Comparison of ENCODE assay signal across 9 cellular contexts in genomic region chrY:14340459-14341146, GRCh38.
DNase-seq lines count a peak whose midpoint lies in the region; ATAC-seq and TF ChIP-seq lines count a peak whose summit lies in the region.
"Had no signal": no experiment of that assay in that cellular context is flagged by ENCODE, and none has a peak within 500 bp of the region (broad histone marks: within the 10 kb centered on the region; RNA-seq: fewer than 3 reads in every experiment).

No MANE protein-coding gene starts in this region.

- H4K20me1 ChIP-seq in OCI-LY7 (ENCODE audit: insufficient read depth, low read length) = no peaks in the 10 kb centered on the region

- TF ChIP-seq CTCF in CD8-positive, alpha-beta T cell (IDR thresholded peaks at IDR 0.05) = no peak
- no peak for TF ChIP-seq CTCF in HFF-Myc (IDR thresholded peaks at IDR 0.05; ENCODE audit: low read depth, low read length, missing control alignments)
- no peak for TF ChIP-seq CTCF in OCI-LY7 (conservative IDR thresholded peaks at IDR 0.05; ENCODE audit: low read length)
- TF ChIP-seq CTCF in Caco-2 (IDR thresholded peaks at IDR 0.05; ENCODE audit: insufficient read depth in 1 of 2, low read depth in 1 of 2, low read length in 1 of 2, severe bottlenecking in 1 of 2, unreplicated experiment in 1 of 2) = no peak
- no peak for TF ChIP-seq CTCF in dorsolateral prefrontal cortex (IDR thresholded peaks at IDR 0.05 in 54 of 56, conservative IDR thresholded peaks at IDR 0.05 in 2 of 56; ENCODE audit: low read depth in 1 of 56, partially characterized antibody in 56 of 56)

- POLR2A ChIA-PET in CD8-positive, alpha-beta T cell (lab: Charles Lee) = no interaction called here
- POLR2A ChIA-PET in OCI-LY7 (lab: Charles Lee) = no interaction called here
- POLR2A ChIA-PET in Caco-2 (lab: Charles Lee) = no interaction called here

- H3K36me3 ChIP-seq in CD8-positive, alpha-beta T cell (ENCODE audit: insufficient read depth, low read length) = no peaks in the 10 kb centered on the region
- no peaks in the 10 kb centered on the region for H3K36me3 ChIP-seq in OCI-LY7 (ENCODE audit: insufficient read depth, low read length)
- no peaks in the 10 kb centered on the region for H3K36me3 ChIP-seq in Caco-2 (ENCODE audit: control insufficient read depth, insufficient read depth, low read length)
- H3K36me3 ChIP-seq: left lung had no signal

- peak overlapping the region; percentile 64; the same call in 1 of the 2 replicates for H2AFZ ChIP-seq in OCI-LY7 (ENCODE audit: low read length)

- H3K27ac Mint-ChIP-seq in CD8-positive, alpha-beta T cell = peak overlapping the region; percentile 88
- H3K27ac Mint-ChIP-seq in Caco-2 (ENCODE audit: unreplicated experiment) = no peak overlapping the region

- peak overlapping the region; percentile 52 for H3K4me3 Mint-ChIP-seq in CD8-positive, alpha-beta T cell
- no peak overlapping the region for H3K4me3 Mint-ChIP-seq in Caco-2 (ENCODE audit: unreplicated experiment)

- H3K27me3 Mint-ChIP-seq in CD8-positive, alpha-beta T cell (ENCODE audit: low read depth) = no peaks in the 10 kb centered on the region
- no peaks in the 10 kb centered on the region for H3K27me3 Mint-ChIP-seq in Caco-2 (ENCODE audit: insufficient read depth, unreplicated experiment)

- ATAC-seq in CD8-positive, alpha-beta T cell = peak; percentile 67
- ATAC-seq in GM19328 (IDR thresholded peaks at IDR 0.05; ENCODE audit: unreplicated experiment) = no peak
- ATAC-seq: left lung had no signal

- peaks cover 34% of the 10 kb centered on the region for H3K4me1 Mint-ChIP-seq in CD8-positive, alpha-beta T cell (ENCODE audit: low read depth)
- no peaks in the 10 kb centered on the region for H3K4me1 Mint-ChIP-seq in Caco-2 (ENCODE audit: low read depth, unreplicated experiment)

- H3K9me3 ChIP-seq in CD8-positive, alpha-beta T cell (ENCODE audit: low read length) = no peaks in the 10 kb centered on the region
- no peaks in the 10 kb centered on the region for H3K9me3 ChIP-seq in OCI-LY7 (ENCODE audit: low read length)
- no peaks in the 10 kb centered on the region for H3K9me3 ChIP-seq in Caco-2
- H3K9me3 ChIP-seq: left lung had no signal

- no peaks in the 10 kb centered on the region for H3K27me3 ChIP-seq in CD8-positive, alpha-beta T cell (ENCODE audit: insufficient read depth, low read length)
- H3K27me3 ChIP-seq in Caco-2 (replicated peaks; ENCODE audit: control insufficient read depth, insufficient read depth, low read length) = no peaks in the 10 kb centered on the region
- H3K27me3 ChIP-seq in dorsolateral prefrontal cortex = no peaks in the 10 kb centered on the region
- H3K27me3 ChIP-seq: left lung had no signal

- H3K9me3 Mint-ChIP-seq in CD8-positive, alpha-beta T cell = no peaks in the 10 kb centered on the region
- H3K9me3 Mint-ChIP-seq in Caco-2 (ENCODE audit: unreplicated experiment) = no peaks in the 10 kb centered on the region

- H3K4me3 ChIP-seq in CD8-positive, alpha-beta T cell (ENCODE audit: low read depth, low read length) = peak overlapping the region; percentile 7
- H3K4me3 ChIP-seq in HFF-Myc (replicated peaks; ENCODE audit: low read depth, low read length) = no peak overlapping the region
- H3K4me3 ChIP-seq in OCI-LY7 (ENCODE audit: low read depth, low read length, poor library complexity, severe bottlenecking) = peak overlapping the region; percentile 31
- H3K4me3 ChIP-seq in Caco-2 (ENCODE audit: low read depth, low read length) = no peak overlapping the region
- H3K4me3 ChIP-seq in dorsolateral prefrontal cortex = peak overlapping the region in 2 of 59 donors; percentile 10
- H3K4me3 ChIP-seq: left lung had no signal

- CTCF ChIA-PET in CD8-positive, alpha-beta T cell (lab: Charles Lee) = no interaction called here
- CTCF ChIA-PET in OCI-LY7 (lab: Charles Lee; ENCODE audit: unreplicated experiment) (no interaction called here), Caco-2 (lab: Charles Lee) (no interaction called here)

- peak in 3 of 7 experiments; percentile 1 to 27 (median 24) for DNase-seq in CD8-positive, alpha-beta T cell
- DNase-seq in HFF-Myc (ENCODE audit: extremely low read depth, low read depth) (peak; percentile 12), OCI-LY7 (ENCODE audit: low spot score) (peak; percentile 20), foreskin melanocyte (peak; percentile 42), Caco-2 (no peak), NOMO-1 treated with dmso at 0.1 percent for 144 hours (lab: John Stamatoyannopoulos, UW; ENCODE audit: unreplicated experiment) (no peak), dorsolateral prefrontal cortex (no peak)
- DNase-seq: left lung had no signal

- H3K4me1 ChIP-seq in CD8-positive, alpha-beta T cell (ENCODE audit: insufficient read depth, low read length) = peaks cover 14% of the 10 kb centered on the region
- peaks cover 5% of the 10 kb centered on the region for H3K4me1 ChIP-seq in OCI-LY7 (ENCODE audit: insufficient read depth, low read length, poor library complexity, severe bottlenecking)
- no peaks in the 10 kb centered on the region for H3K4me1 ChIP-seq in Caco-2
- H3K4me1 ChIP-seq: left lung had no signal

- BruUV-seq in OCI-LY7 (replicated peaks; lab: Mats Ljungman, UMichigan) (no TSS peak), Caco-2 (replicated peaks; lab: Mats Ljungman, UMichigan) (no TSS peak)

- H3K79me2 ChIP-seq in OCI-LY7 (ENCODE audit: insufficient read depth, low read depth, low read length) = no peaks in the 10 kb centered on the region

- H3K27ac ChIP-seq in CD8-positive, alpha-beta T cell (ENCODE audit: low read depth, low read length) = no peak overlapping the region
- H3K27ac ChIP-seq in OCI-LY7 (ENCODE audit: low read depth, low read length, poor library complexity, severe bottlenecking) (no peak overlapping the region), dorsolateral prefrontal cortex (no peak overlapping the region)
- H3K27ac ChIP-seq: left lung had no signal

- intact Hi-C loops in CD8-positive, alpha-beta T cell (cut with DNase I, micrococcal nuclease) = loop anchor here in 1 of 2 experiments (10.0 kb wide), 1 partner anchor 636 kb away; the partner anchor contains the start of gene TMSB4Y
- intact Hi-C loops in OCI-LY7 (cut with micrococcal nuclease; ENCODE audit: unreplicated experiment) (no loop called here), Caco-2 (cut with micrococcal nuclease; ENCODE audit: unreplicated experiment) (no loop called here), dorsolateral prefrontal cortex (cut with DNase I) (no loop called here)

- H3K36me3 Mint-ChIP-seq in CD8-positive, alpha-beta T cell = no peaks in the 10 kb centered on the region
- no peaks in the 10 kb centered on the region for H3K36me3 Mint-ChIP-seq in Caco-2 (ENCODE audit: insufficient read depth, unreplicated experiment)

- peak overlapping the region; percentile 25; the same call in 1 of the 2 replicates for H3K4me2 ChIP-seq in OCI-LY7 (ENCODE audit: low read length)

- H3K9me2 ChIP-seq in OCI-LY7 (ENCODE audit: insufficient read depth, low read length) = no peaks in the 10 kb centered on the region

Comparison
In these comparisons a context has a peak if more than half of its experiments do, and no peak if none do; other contexts are left out.
1. DNase-seq: peak in HFF-Myc (single experiment), OCI-LY7 (single experiment) and foreskin melanocyte (single experiment); none in Caco-2 (0 of 2), NOMO-1 treated with dmso at 0.1 percent for 144 hours (single experiment) and dorsolateral prefrontal cortex (0 of 10).
2. H3K4me3 ChIP-seq: peak in CD8-positive, alpha-beta T cell (single experiment) and OCI-LY7 (single experiment); none in HFF-Myc (single experiment) and Caco-2 (single experiment).